In the genomic region with DNA sequence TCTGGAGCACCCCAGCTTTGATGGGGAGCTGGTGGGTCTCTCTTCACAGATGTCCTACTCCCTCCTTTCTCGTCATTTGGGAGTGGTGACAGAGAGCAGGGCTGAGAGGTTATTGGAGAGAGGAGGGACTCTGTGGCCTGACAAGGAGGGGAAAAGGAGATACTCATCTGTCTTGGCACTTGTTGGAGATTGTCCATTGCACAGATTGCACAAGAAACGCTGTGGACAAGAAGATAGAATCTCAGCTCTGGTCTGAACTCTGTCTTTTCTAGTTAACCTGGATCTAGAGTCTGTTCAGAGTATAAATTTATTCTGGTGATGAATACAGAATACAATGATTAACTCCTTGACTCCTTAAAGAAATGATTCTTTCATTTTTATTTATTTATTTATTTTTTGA, we compare ENCODE assay signal across 26 cellular contexts.
"Had no signal": no experiment of that assay in that cellular context is flagged by ENCODE, and none has a peak within 500 bp of the region (broad histone marks: within the 10 kb centered on the region; RNA-seq: fewer than 3 reads in every experiment).

No MANE protein-coding gene starts in this region.

- H3K9me3 Mint-ChIP-seq: activated CD4-positive, alpha-beta T cell treated with anti-CD3 and anti-CD28 coated beads, Interleukin-2, amount 10 ng/mL, durations not matched to agents 7 days and 5 days; activated T-cell treated with anti-CD3 and anti-CD28 coated beads, Interleukin-2, amount 50 U/mL, for 24 hours; activated T-helper 17 cell treated with anti-CD3 and anti-CD28 coated beads, Interleukin-2, amount 50 U/mL, for 72 hours; endodermal cell; nephron; T-helper 1 cell treated with Interleukin-12 subunit alpha and Interleukin-12 subunit beta and Interleukin-4 antibody, amounts not matched to agents 30 μg/mL and 1 μg/mL, for 36 hours had no signal

- H3K9me3 ChIP-seq: heart left ventricle, tibial nerve had no signal

- H3K4me3 Mint-ChIP-seq: activated CD4-positive, alpha-beta memory T cell treated with anti-CD3 and anti-CD28 coated beads, Interleukin-2, amount 10 ng/mL, durations not matched to agents 7 days and 5 days; activated CD4-positive, alpha-beta T cell treated with anti-CD3 and anti-CD28 coated beads, Interleukin-2, amount 10 ng/mL, durations not matched to agents 7 days and 5 days; activated T-cell treated with anti-CD3 and anti-CD28 coated beads, Interleukin-2, amount 50 U/mL, for 24 hours; activated T-helper 17 cell treated with anti-CD3 and anti-CD28 coated beads, Interleukin-2, amount 50 U/mL, for 72 hours; endodermal cell; nephron; T-helper 1 cell treated with Interleukin-12 subunit alpha and Interleukin-12 subunit beta and Interleukin-4 antibody, amounts not matched to agents 30 μg/mL and 1 μg/mL, for 36 hours had no signal

- DNase-seq: activated CD4-positive, alpha-beta memory T cell treated with anti-CD3 and anti-CD28 coated beads, Interleukin-2, amount 10 ng/mL, durations not matched to agents 7 days and 5 days; activated CD4-positive, alpha-beta T cell treated with anti-CD3 and anti-CD28 coated beads for 1 hour; activated CD4-positive, alpha-beta T cell treated with anti-CD3 and anti-CD28 coated beads, Interleukin-2, amount 10 ng/mL, durations not matched to agents 7 days and 5 days; activated CD8-positive, alpha-beta memory T cell treated with anti-CD3 and anti-CD28 coated beads, Interleukin-2, amount 50 U/mL, for 48 hours; activated gamma-delta T cell treated with Interleukin-2 at 50 U/mL for 16 hours; activated naive CD4-positive, alpha-beta T cell treated with anti-CD3 and anti-CD28 coated beads, Interleukin-2, amount 50 U/mL, for 16 hours; activated T-cell treated with anti-CD3 and anti-CD28 coated beads, Interleukin-2, amount 50 U/mL, for 24 hours; amniotic stem cell; caudate nucleus; endodermal cell; foreskin fibroblast; heart left ventricle; hypothalamus; mesenchymal stem cell; posterior cingulate gyrus; stimulated activated CD4-positive, alpha-beta T cell treated with anti-CD3 and anti-CD28 coated beads, Interleukin-4, amount 100 ng/mL, for 24 hours; stimulated activated naive CD4-positive, alpha-beta T cell; T1000; WERI-Rb-1 had no signal

- ATAC-seq: activated T-helper 17 cell treated with anti-CD3 and anti-CD28 coated beads, Interleukin-2, amount 50 U/mL, for 72 hours; esophagus mucosa; heart left ventricle; sciatic nerve had no signal

- H3K27ac Mint-ChIP-seq: activated CD4-positive, alpha-beta memory T cell treated with anti-CD3 and anti-CD28 coated beads, Interleukin-2, amount 10 ng/mL, durations not matched to agents 7 days and 5 days; activated CD4-positive, alpha-beta T cell treated with anti-CD3 and anti-CD28 coated beads, Interleukin-2, amount 10 ng/mL, durations not matched to agents 7 days and 5 days; activated T-cell treated with anti-CD3 and anti-CD28 coated beads, Interleukin-2, amount 50 U/mL, for 24 hours; activated T-helper 17 cell treated with anti-CD3 and anti-CD28 coated beads, Interleukin-2, amount 50 U/mL, for 72 hours; endodermal cell; nephron; T-helper 1 cell treated with Interleukin-12 subunit alpha and Interleukin-12 subunit beta and Interleukin-4 antibody, amounts not matched to agents 30 μg/mL and 1 μg/mL, for 36 hours had no signal

- H3K27me3 ChIP-seq: heart left ventricle, tibial nerve had no signal

- H3K27me3 Mint-ChIP-seq: activated CD4-positive, alpha-beta memory T cell treated with anti-CD3 and anti-CD28 coated beads, Interleukin-2, amount 10 ng/mL, durations not matched to agents 7 days and 5 days; activated CD4-positive, alpha-beta T cell treated with anti-CD3 and anti-CD28 coated beads, Interleukin-2, amount 10 ng/mL, durations not matched to agents 7 days and 5 days; activated T-cell treated with anti-CD3 and anti-CD28 coated beads, Interleukin-2, amount 50 U/mL, for 24 hours; activated T-helper 17 cell treated with anti-CD3 and anti-CD28 coated beads, Interleukin-2, amount 50 U/mL, for 72 hours had no signal

- H3K4me3 ChIP-seq: heart left ventricle, skin epidermis, tibial nerve had no signal

- H3K27ac ChIP-seq: tibial nerve, WERI-Rb-1 had no signal

- H3K4me1 ChIP-seq: tibial nerve had no signal

- H3K36me3 ChIP-seq: heart left ventricle, tibial nerve, WERI-Rb-1 had no signal

- H3K4me1 Mint-ChIP-seq: activated CD4-positive, alpha-beta memory T cell treated with anti-CD3 and anti-CD28 coated beads, Interleukin-2, amount 10 ng/mL, durations not matched to agents 7 days and 5 days; activated CD4-positive, alpha-beta T cell treated with anti-CD3 and anti-CD28 coated beads, Interleukin-2, amount 10 ng/mL, durations not matched to agents 7 days and 5 days; activated T-helper 17 cell treated with anti-CD3 and anti-CD28 coated beads, Interleukin-2, amount 50 U/mL, for 72 hours; endodermal cell; nephron had no signal
